8 cellular contexts compared by ENCODE assay signal in genomic region chr13:112928958-112929777, GRCh38. TPM values are rescaled to one million over a fixed set of nuclear protein-coding genes. Genes with fewer than 3 reads are reported as not detected.
DNase-seq lines count a peak whose midpoint lies in the region; ATAC-seq and TF ChIP-seq lines count a peak whose summit lies in the region.

No MANE protein-coding gene starts in this region.

- H3K27ac Mint-ChIP-seq in CD8-positive, alpha-beta memory T cell = no peak overlapping the region

- TF ChIP-seq CTCF in VCaP (conservative IDR thresholded peaks at IDR 0.05) = no peak

- peak overlapping the region; percentile 12 for H3K9ac ChIP-seq in iPS-15b (ENCODE audit: low read depth, low read length)

- H3K4me1 Mint-ChIP-seq in CD8-positive, alpha-beta memory T cell = peaks cover 3 to 10% (median 4%) of the 10 kb centered on the region in 3 donors

- H3K9me3 Mint-ChIP-seq in CD8-positive, alpha-beta memory T cell = no peaks in the 10 kb centered on the region

- POLR2A ChIA-PET in CD8-positive, alpha-beta memory T cell (lab: Charles Lee) = no interaction called here

- no peaks in the 10 kb centered on the region for H3K36me3 ChIP-seq in iPS-15b (ENCODE audit: control insufficient read depth, insufficient read depth, low read length)
- H3K36me3 ChIP-seq in CD8-positive, alpha-beta memory T cell (ENCODE audit: insufficient read depth, low read length) = no peaks in the 10 kb centered on the region

- no peak overlapping the region for H3K4me3 ChIP-seq in iPS-15b (ENCODE audit: low read depth, low read length)
- no peak overlapping the region for H3K4me3 ChIP-seq in CD8-positive, alpha-beta memory T cell (ENCODE audit: low read length)

- DNase-seq in AG08396 (ENCODE audit: low spot score) (peak; percentile 39), MV-4-11 (lab: John Stamatoyannopoulos, UW) (peak; percentile 59), T-helper 1 cell (no peak)
- no peak for DNase-seq in stimulated activated CD8-positive, alpha-beta memory T cell treated with anti-CD3 and anti-CD28 coated beads, Interleukin-4, amount 100 ng/mL, for 48 hours
- DNase-seq in CD8-positive, alpha-beta memory T cell = no peak

- peak overlapping the region; percentile 55 for H3K27ac ChIP-seq in VCaP
- H3K27ac ChIP-seq in CD8-positive, alpha-beta memory T cell (ENCODE audit: low read depth, low read length) = no peak overlapping the region

- CTCF ChIA-PET in CD8-positive, alpha-beta memory T cell (lab: Charles Lee) = no interaction called here

- H3K27me3 ChIP-seq in iPS-15b (ENCODE audit: control insufficient read depth, insufficient read depth, low read length) = no peaks in the 10 kb centered on the region
- peaks cover 13% of the 10 kb centered on the region for H3K27me3 ChIP-seq in CD8-positive, alpha-beta memory T cell (ENCODE audit: insufficient read depth, low read length, poor library complexity, severe bottlenecking)

- no peak overlapping the region for H3K4me3 Mint-ChIP-seq in CD8-positive, alpha-beta memory T cell

- H3K9me3 ChIP-seq in iPS-15b (ENCODE audit: control insufficient read depth, insufficient read depth, low read length) = no peaks in the 10 kb centered on the region
- H3K9me3 ChIP-seq in CD8-positive, alpha-beta memory T cell (ENCODE audit: low read length) = no peaks in the 10 kb centered on the region

- peaks cover 5% of the 10 kb centered on the region for H3K4me1 ChIP-seq in iPS-15b (ENCODE audit: control insufficient read depth, insufficient read depth, low read length)
- peaks cover 3% of the 10 kb centered on the region for H3K4me1 ChIP-seq in CD8-positive, alpha-beta memory T cell (ENCODE audit: insufficient read depth, low read length)

- no peak for ATAC-seq in HG03520 (IDR thresholded peaks at IDR 0.05; ENCODE audit: unreplicated experiment)

- H3K36me3 Mint-ChIP-seq in CD8-positive, alpha-beta memory T cell = no peaks in the 10 kb centered on the region

- H3K27me3 Mint-ChIP-seq in CD8-positive, alpha-beta memory T cell = peaks cover 24 to 62% of the 10 kb centered on the region in 2 donors

RNA-seq across cellular contexts. Expression of gene MCF2L, which starts 39.8 kb away (rescaled TPM):
- total RNA-seq in CD8-positive, alpha-beta memory T cell = 1 to 10 TPM; 9.1 to 9.6 TPM
- 2.5 TPM for polyA plus RNA-seq in CD8-positive, alpha-beta memory T cell

Comparison
In these comparisons a context has a peak if more than half of its experiments do, and no peak if none do; other contexts are left out.
1. DNase-seq: peak in AG08396 (single experiment) and MV-4-11 (single experiment); none in stimulated activated CD8-positive, alpha-beta memory T cell treated with anti-CD3 and anti-CD28 coated beads, Interleukin-4, amount 100 ng/mL, for 48 hours (single experiment), T-helper 1 cell (0 of 5) and CD8-positive, alpha-beta memory T cell (0 of 5).